ENCODE assay signal across 1 cellular context in the genomic region with DNA sequence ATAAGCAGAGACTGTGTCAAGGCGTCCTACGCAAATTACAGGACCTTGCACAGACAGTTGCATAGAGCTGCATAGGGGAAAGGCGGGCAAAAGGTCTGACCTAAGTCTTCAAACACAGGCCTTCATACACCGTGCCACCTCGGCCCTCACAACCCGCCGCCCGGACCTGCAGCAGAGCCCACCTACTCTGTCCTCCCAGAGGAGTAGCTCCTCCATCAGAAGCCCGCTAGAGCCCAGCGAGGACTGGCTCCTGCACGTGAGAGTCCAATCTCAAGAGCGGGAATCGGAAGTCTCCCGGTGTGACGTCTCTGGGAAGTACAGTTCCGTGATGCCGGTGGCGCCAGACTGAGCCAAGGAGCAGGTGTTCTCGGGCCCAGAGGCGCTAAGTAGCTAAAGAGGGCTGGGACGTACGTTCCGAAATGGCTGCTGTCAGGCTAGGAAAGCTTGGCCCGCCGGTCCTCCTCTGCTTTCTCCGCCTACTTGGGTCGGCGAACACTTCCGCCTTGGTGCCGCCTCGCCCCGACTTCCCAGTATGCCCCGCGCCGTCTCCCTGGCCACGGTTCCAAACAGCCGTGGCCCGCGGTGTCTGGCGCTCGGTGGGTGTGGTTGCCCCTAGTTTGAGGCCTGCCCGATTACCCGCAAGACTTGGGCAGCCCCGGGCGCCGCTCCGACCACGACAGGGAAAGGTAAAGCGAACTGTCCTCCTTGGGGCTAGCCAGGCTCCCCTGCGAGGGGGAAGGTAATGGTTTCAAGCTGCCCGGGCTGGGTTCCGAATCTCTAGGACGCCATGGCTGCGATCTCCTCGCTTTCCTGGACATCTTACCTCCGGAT.
TF ChIP-seq lines count a peak whose summit lies in the region.

A gene with protein sequence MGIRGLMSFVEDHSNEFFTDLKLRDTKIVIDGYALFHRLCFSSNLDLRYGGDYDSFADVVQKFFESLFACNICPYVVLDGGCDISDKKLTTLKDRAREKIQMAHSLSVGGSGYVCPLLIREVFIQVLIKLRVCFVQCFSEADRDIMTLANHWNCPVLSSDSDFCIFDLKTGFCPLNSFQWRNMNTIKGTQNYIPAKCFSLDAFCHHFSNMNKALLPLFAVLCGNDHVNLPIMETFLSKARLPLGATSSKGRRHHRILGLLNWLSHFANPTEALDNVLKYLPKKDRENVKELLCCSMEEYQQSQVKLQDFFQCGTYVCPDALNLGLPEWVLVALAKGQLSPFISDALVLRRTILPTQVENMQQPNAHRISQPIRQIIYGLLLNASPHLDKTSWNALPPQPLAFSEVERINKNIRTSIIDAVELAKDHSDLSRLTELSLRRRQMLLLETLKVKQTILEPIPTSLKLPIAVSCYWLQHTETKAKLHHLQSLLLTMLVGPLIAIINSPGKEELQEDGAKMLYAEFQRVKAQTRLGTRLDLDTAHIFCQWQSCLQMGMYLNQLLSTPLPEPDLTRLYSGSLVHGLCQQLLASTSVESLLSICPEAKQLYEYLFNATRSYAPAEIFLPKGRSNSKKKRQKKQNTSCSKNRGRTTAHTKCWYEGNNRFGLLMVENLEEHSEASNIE (minus strand): TSS at position 505 of the 831 bp plus-strand sequence. CDS start 1,519 bp downstream, outside the sequence.
A gene with protein sequence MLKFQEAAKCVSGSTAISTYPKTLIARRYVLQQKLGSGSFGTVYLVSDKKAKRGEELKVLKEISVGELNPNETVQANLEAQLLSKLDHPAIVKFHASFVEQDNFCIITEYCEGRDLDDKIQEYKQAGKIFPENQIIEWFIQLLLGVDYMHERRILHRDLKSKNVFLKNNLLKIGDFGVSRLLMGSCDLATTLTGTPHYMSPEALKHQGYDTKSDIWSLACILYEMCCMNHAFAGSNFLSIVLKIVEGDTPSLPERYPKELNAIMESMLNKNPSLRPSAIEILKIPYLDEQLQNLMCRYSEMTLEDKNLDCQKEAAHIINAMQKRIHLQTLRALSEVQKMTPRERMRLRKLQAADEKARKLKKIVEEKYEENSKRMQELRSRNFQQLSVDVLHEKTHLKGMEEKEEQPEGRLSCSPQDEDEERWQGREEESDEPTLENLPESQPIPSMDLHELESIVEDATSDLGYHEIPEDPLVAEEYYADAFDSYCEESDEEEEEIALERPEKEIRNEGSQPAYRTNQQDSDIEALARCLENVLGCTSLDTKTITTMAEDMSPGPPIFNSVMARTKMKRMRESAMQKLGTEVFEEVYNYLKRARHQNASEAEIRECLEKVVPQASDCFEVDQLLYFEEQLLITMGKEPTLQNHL (plus strand): TSS at position 557 of the 831 bp plus-strand sequence. CDS start 2,832 bp downstream, outside the sequence.

TF ChIP-seq in HepG2, 621 proteins besides CTCF, POLR2A, EP300 and RAD21 (continued from another document):
- TF ChIP-seq, protein P1, sequence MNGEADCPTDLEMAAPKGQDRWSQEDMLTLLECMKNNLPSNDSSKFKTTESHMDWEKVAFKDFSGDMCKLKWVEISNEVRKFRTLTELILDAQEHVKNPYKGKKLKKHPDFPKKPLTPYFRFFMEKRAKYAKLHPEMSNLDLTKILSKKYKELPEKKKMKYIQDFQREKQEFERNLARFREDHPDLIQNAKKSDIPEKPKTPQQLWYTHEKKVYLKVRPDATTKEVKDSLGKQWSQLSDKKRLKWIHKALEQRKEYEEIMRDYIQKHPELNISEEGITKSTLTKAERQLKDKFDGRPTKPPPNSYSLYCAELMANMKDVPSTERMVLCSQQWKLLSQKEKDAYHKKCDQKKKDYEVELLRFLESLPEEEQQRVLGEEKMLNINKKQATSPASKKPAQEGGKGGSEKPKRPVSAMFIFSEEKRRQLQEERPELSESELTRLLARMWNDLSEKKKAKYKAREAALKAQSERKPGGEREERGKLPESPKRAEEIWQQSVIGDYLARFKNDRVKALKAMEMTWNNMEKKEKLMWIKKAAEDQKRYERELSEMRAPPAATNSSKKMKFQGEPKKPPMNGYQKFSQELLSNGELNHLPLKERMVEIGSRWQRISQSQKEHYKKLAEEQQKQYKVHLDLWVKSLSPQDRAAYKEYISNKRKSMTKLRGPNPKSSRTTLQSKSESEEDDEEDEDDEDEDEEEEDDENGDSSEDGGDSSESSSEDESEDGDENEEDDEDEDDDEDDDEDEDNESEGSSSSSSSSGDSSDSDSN (CRISPR knock-in tag; IDR thresholded peaks at IDR 0.05): peak; percentile 75
- TF ChIP-seq, protein P2, sequence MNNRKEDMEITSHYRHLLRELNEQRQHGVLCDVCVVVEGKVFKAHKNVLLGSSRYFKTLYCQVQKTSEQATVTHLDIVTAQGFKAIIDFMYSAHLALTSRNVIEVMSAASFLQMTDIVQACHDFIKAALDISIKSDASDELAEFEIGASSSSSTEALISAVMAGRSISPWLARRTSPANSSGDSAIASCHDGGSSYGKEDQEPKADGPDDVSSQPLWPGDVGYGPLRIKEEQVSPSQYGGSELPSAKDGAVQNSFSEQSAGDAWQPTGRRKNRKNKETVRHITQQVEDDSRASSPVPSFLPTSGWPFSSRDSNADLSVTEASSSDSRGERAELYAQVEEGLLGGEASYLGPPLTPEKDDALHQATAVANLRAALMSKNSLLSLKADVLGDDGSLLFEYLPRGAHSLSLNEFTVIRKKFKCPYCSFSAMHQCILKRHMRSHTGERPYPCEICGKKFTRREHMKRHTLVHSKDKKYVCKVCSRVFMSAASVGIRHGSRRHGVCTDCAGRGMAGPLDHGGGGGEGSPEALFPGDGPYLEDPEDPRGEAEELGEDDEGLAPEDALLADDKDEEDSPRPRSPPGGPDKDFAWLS (CRISPR knock-in tag; IDR thresholded peaks at IDR 0.05; ENCODE audit: borderline replicate concordance): 0 out of 2 replicates have a peak, but pooled peaks have one; percentile 68
- TF ChIP-seq GTF2F1 (IDR thresholded peaks at IDR 0.05; ENCODE audit: low read length) (no peak), KDM5B (CRISPR knock-in tag; IDR thresholded peaks at IDR 0.05; ENCODE audit: borderline replicate concordance) (peak; percentile 65; the same call in 1 of the 2 replicates)
